26 cellular contexts compared by ENCODE assay signal in the genomic region with DNA sequence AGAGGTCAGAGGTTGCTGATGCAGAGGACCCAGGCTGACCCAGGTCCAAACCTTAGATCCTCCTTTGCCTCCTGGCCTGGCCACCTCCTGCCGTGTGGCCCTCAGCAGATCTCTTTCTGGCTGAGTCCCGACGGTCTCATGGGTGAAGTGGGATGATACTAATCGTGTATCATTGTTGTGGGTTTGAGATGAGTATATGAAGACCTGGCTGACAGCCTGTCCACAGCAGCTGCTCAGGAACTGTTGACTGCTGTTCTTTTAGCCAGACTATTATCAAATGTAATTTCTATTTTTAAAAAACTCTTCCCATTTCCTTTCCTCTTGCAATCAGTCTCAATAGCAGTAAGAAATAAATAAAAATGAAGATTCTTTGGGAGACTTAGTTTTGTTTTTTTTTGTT.
"Had no signal": no experiment of that assay in that cellular context is flagged by ENCODE, and none has a peak within 500 bp of the region (broad histone marks: within the 10 kb centered on the region; RNA-seq: fewer than 3 reads in every experiment).

No MANE protein-coding gene starts in this region.

- H3K4me1 Mint-ChIP-seq: activated T-helper 17 cell treated with anti-CD3 and anti-CD28 coated beads, Interleukin-2, amount 50 U/mL, for 72 hours; neural crest cell had no signal

- H3K27ac Mint-ChIP-seq: activated CD4-positive, alpha-beta memory T cell treated with anti-CD3 and anti-CD28 coated beads for 36 hours; activated T-helper 17 cell treated with anti-CD3 and anti-CD28 coated beads, Interleukin-2, amount 50 U/mL, for 72 hours had no signal

- H3K27ac ChIP-seq: coronary artery, left ventricle myocardium inferior, pancreas, right atrium auricular region, testis, WERI-Rb-1 had no signal

- H3K4me3 Mint-ChIP-seq: activated CD4-positive, alpha-beta memory T cell treated with anti-CD3 and anti-CD28 coated beads for 36 hours; activated T-cell treated with anti-CD3 and anti-CD28 coated beads, Interleukin-2, amount 50 U/mL, for 4 hours; activated T-helper 17 cell treated with anti-CD3 and anti-CD28 coated beads, Interleukin-2, amount 50 U/mL, for 72 hours; naive thymus-derived CD4-positive, alpha-beta T cell; neural crest cell had no signal

- H3K27me3 Mint-ChIP-seq: activated CD4-positive, alpha-beta memory T cell treated with anti-CD3 and anti-CD28 coated beads for 36 hours; activated T-helper 17 cell treated with anti-CD3 and anti-CD28 coated beads, Interleukin-2, amount 50 U/mL, for 72 hours; naive thymus-derived CD4-positive, alpha-beta T cell had no signal

- H3K9me3 Mint-ChIP-seq: activated CD4-positive, alpha-beta memory T cell treated with anti-CD3 and anti-CD28 coated beads for 36 hours; activated T-cell treated with anti-CD3 and anti-CD28 coated beads, Interleukin-2, amount 50 U/mL, for 4 hours; activated T-helper 17 cell treated with anti-CD3 and anti-CD28 coated beads, Interleukin-2, amount 50 U/mL, for 72 hours; naive thymus-derived CD4-positive, alpha-beta T cell; neural crest cell had no signal

- H3K27me3 ChIP-seq: dorsolateral prefrontal cortex, pancreas, right atrium auricular region, testis had no signal

- H3K9me3 ChIP-seq: left ventricle myocardium inferior, pancreas, right atrium auricular region, testis had no signal

- ATAC-seq: activated CD4-positive, CD25-positive, alpha-beta regulatory T cell treated with anti-CD3 and anti-CD28 coated beads, Interleukin-2, amount 50 U/mL, for 24 hours; activated T-cell treated with anti-CD3 and anti-CD28 coated beads, Interleukin-2, amount 50 U/mL, for 4 hours; activated T-helper 17 cell treated with anti-CD3 and anti-CD28 coated beads, Interleukin-2, amount 50 U/mL, for 72 hours; naive thymus-derived CD4-positive, alpha-beta T cell; stimulated activated naive CD8-positive, alpha-beta T cell treated with anti-CD3 and anti-CD28 coated beads, Interleukin-15, Interleukin-2, amounts not matched to agents 100 U/mL and 50 U/mL, for 24 hours had no signal

- H3K4me1 ChIP-seq: pancreas, right atrium auricular region had no signal

- H3K4me3 ChIP-seq: coronary artery, dorsolateral prefrontal cortex, left ventricle myocardium inferior, lung, pancreas, right atrium auricular region, testis had no signal

- DNase-seq: activated CD4-positive, alpha-beta memory T cell treated with anti-CD3 and anti-CD28 coated beads for 36 hours; activated CD4-positive, alpha-beta T cell treated with anti-CD3 and anti-CD28 coated beads for 48 hours; activated CD8-positive, alpha-beta memory T cell treated with anti-CD3 and anti-CD28 coated beads, Interleukin-2, amount 50 U/mL, for 4 hours; activated gamma-delta T cell treated with Interleukin-2 at 50 U/mL for 16 hours; activated naive CD4-positive, alpha-beta T cell treated with anti-CD3 and anti-CD28 coated beads, Interleukin-2, amount 50 U/mL, for 16 hours; activated T-cell treated with anti-CD3 and anti-CD28 coated beads, Interleukin-2, amount 50 U/mL, for 4 hours; dorsolateral prefrontal cortex; effector memory CD4-positive, alpha-beta T cell; glutamatergic neuron; islet precursor cell; left ventricle myocardium inferior; naive thymus-derived CD4-positive, alpha-beta T cell; nucleus accumbens; stimulated activated CD4-positive, alpha-beta T cell treated with anti-CD3 and anti-CD28 coated beads, Interleukin-2, amount 100 ng/mL, for 48 hours; stimulated activated naive CD8-positive, alpha-beta T cell treated with anti-CD3 and anti-CD28 coated beads, Interleukin-15, Interleukin-2, amounts not matched to agents 100 U/mL and 50 U/mL, for 24 hours; T-helper 9 cell; testis; trophoblast cell; WERI-Rb-1 had no signal
